In genomic region chr9:105858284-105858683, GRCh38 we compare ENCODE assay signal across 15 cellular contexts.
DNase-seq lines count a peak whose midpoint lies in the region; ATAC-seq and TF ChIP-seq lines count a peak whose summit lies in the region.
"Had no signal": no experiment of that assay in that cellular context is flagged by ENCODE, and none has a peak within 500 bp of the region (broad histone marks: within the 10 kb centered on the region; RNA-seq: fewer than 3 reads in every experiment).

No MANE protein-coding gene starts in this region.

- peak overlapping the region; percentile 78 for H3K27ac Mint-ChIP-seq in CD8-positive, alpha-beta T cell
- peak overlapping the region; percentile 83 for H3K27ac Mint-ChIP-seq in activated CD8-positive, alpha-beta T cell treated with anti-CD3 and anti-CD28 coated beads, Interleukin-2, amount 10 ng/mL, durations not matched to agents 7 days and 5 days
- H3K27ac Mint-ChIP-seq in Caco-2 (ENCODE audit: unreplicated experiment): no peak overlapping the region

- no peaks in the 10 kb centered on the region for H3K36me3 ChIP-seq in CD8-positive, alpha-beta T cell (ENCODE audit: insufficient read depth, low read length)
- H3K36me3 ChIP-seq in MG63 (no peaks in the 10 kb centered on the region), Caco-2 (ENCODE audit: control insufficient read depth, insufficient read depth, low read length) (no peaks in the 10 kb centered on the region)

- H3K36me3 Mint-ChIP-seq in CD8-positive, alpha-beta T cell: no peaks in the 10 kb centered on the region
- H3K36me3 Mint-ChIP-seq in activated CD8-positive, alpha-beta T cell treated with anti-CD3 and anti-CD28 coated beads, Interleukin-2, amount 10 ng/mL, durations not matched to agents 7 days and 5 days (ENCODE audit: low read depth): no peaks in the 10 kb centered on the region
- no peaks in the 10 kb centered on the region for H3K36me3 Mint-ChIP-seq in Caco-2 (ENCODE audit: insufficient read depth, unreplicated experiment)

- no peak overlapping the region for H3K27ac ChIP-seq in CD8-positive, alpha-beta T cell (ENCODE audit: low read depth, low read length)

- POLR2A ChIA-PET in CD8-positive, alpha-beta T cell (lab: Charles Lee): no interaction called here
- POLR2A ChIA-PET in activated CD8-positive, alpha-beta T cell treated with anti-CD3 and anti-CD28 coated beads, Interleukin-2, amount 10 ng/mL, durations not matched to agents 7 days and 5 days (lab: Charles Lee): interaction anchor here (0.6 to 1.4 kb wide), 3 partner anchors 17 to 26 kb away, joined by 3 to 5 read pairs (median 4); no protein-coding TSS in a partner anchor
- POLR2A ChIA-PET in Caco-2 (lab: Charles Lee): interaction anchor here (0.5 kb wide), 1 partner anchor 56 kb away, joined by 3 read pairs; no protein-coding TSS in a partner anchor

- H3K27me3 ChIP-seq in CD8-positive, alpha-beta T cell (ENCODE audit: insufficient read depth, low read length): no peaks in the 10 kb centered on the region
- H3K27me3 ChIP-seq in MG63 (no peaks in the 10 kb centered on the region), Caco-2 (replicated peaks; ENCODE audit: control insufficient read depth, insufficient read depth, low read length) (no peaks in the 10 kb centered on the region)

- H3K4me3 Mint-ChIP-seq in CD8-positive, alpha-beta T cell: no peak overlapping the region
- H3K4me3 Mint-ChIP-seq in activated CD8-positive, alpha-beta T cell treated with anti-CD3 and anti-CD28 coated beads, Interleukin-2, amount 10 ng/mL, durations not matched to agents 7 days and 5 days: peak overlapping the region; percentile 29
- no peak overlapping the region for H3K4me3 Mint-ChIP-seq in Caco-2 (ENCODE audit: unreplicated experiment)

- H3K9me3 Mint-ChIP-seq in CD8-positive, alpha-beta T cell: peaks cover 11% of the 10 kb centered on the region
- H3K9me3 Mint-ChIP-seq in activated CD8-positive, alpha-beta T cell treated with anti-CD3 and anti-CD28 coated beads, Interleukin-2, amount 10 ng/mL, durations not matched to agents 7 days and 5 days (ENCODE audit: insufficient read depth): no peaks in the 10 kb centered on the region
- H3K9me3 Mint-ChIP-seq in Caco-2 (ENCODE audit: unreplicated experiment): no peaks in the 10 kb centered on the region

- H3K27me3 Mint-ChIP-seq in CD8-positive, alpha-beta T cell (ENCODE audit: low read depth): no peaks in the 10 kb centered on the region
- H3K27me3 Mint-ChIP-seq in activated CD8-positive, alpha-beta T cell treated with anti-CD3 and anti-CD28 coated beads, Interleukin-2, amount 10 ng/mL, durations not matched to agents 7 days and 5 days (ENCODE audit: low read depth): peaks cover 21% of the 10 kb centered on the region
- H3K27me3 Mint-ChIP-seq in Caco-2 (ENCODE audit: insufficient read depth, unreplicated experiment): peaks cover 10% of the 10 kb centered on the region
- H3K27me3 Mint-ChIP-seq: activated naive CD4-positive, alpha-beta T cell treated with anti-CD3 and anti-CD28 coated beads, Interleukin-2, amount 50 U/mL, for 24 hours; stimulated activated naive CD8-positive, alpha-beta T cell treated with anti-CD3 and anti-CD28 coated beads, Interleukin-15, Interleukin-2, amounts not matched to agents 100 ng/mL and 50 ng/mL, for 24 hours had no signal

- H3K4me1 Mint-ChIP-seq in CD8-positive, alpha-beta T cell (ENCODE audit: low read depth): peaks cover 22% of the 10 kb centered on the region
- H3K4me1 Mint-ChIP-seq in activated CD8-positive, alpha-beta T cell treated with anti-CD3 and anti-CD28 coated beads, Interleukin-2, amount 10 ng/mL, durations not matched to agents 7 days and 5 days (ENCODE audit: low read depth): peaks cover 27% of the 10 kb centered on the region
- peaks cover 9% of the 10 kb centered on the region for H3K4me1 Mint-ChIP-seq in Caco-2 (ENCODE audit: low read depth, unreplicated experiment)

- DNase-seq in CD8-positive, alpha-beta T cell: no peak
- DNase-seq in activated CD8-positive, alpha-beta T cell treated with anti-CD3 and anti-CD28 coated beads, Interleukin-2, amount 10 ng/mL, durations not matched to agents 7 days and 5 days: peak; percentile 65
- DNase-seq in MG63 (no peak), NCI-H526 (lab: John Stamatoyannopoulos, UW) (no peak), Caco-2 (no peak)
- DNase-seq: C1 segment of cervical spinal cord, hippocampal formation, left colon, NCI-H226, retina had no signal

- CTCF ChIA-PET in CD8-positive, alpha-beta T cell (lab: Charles Lee): interaction anchor here (1.1 to 1.4 kb wide), 2 partner anchors 16 to 23 kb away, joined by 5 to 9 read pairs; no protein-coding TSS in a partner anchor
- CTCF ChIA-PET in activated CD8-positive, alpha-beta T cell treated with anti-CD3 and anti-CD28 coated beads, Interleukin-2, amount 10 ng/mL, durations not matched to agents 7 days and 5 days (lab: Charles Lee): interaction anchor here (1.1 to 2.5 kb wide), 4 partner anchors 14 to 23 kb away, joined by 3 to 57 read pairs (median 10); no protein-coding TSS in a partner anchor
- CTCF ChIA-PET in Caco-2 (lab: Charles Lee): no interaction called here

- H3K9me3 ChIP-seq in CD8-positive, alpha-beta T cell (ENCODE audit: low read length): no peaks in the 10 kb centered on the region
- H3K9me3 ChIP-seq in MG63: no peaks in the 10 kb centered on the region
- no peaks in the 10 kb centered on the region for H3K9me3 ChIP-seq in Caco-2

- intact Hi-C loops in CD8-positive, alpha-beta T cell (cut with DNase I, micrococcal nuclease): loop anchor here in 1 of 2 experiments (10.0 kb wide), 1 partner anchor 63 kb away; no protein-coding TSS in a partner anchor
- intact Hi-C loops in Caco-2 (cut with micrococcal nuclease; ENCODE audit: unreplicated experiment): no loop called here

- ATAC-seq in CD8-positive, alpha-beta T cell: peak; percentile 67
- ATAC-seq in GM19467 (IDR thresholded peaks at IDR 0.05; ENCODE audit: unreplicated experiment) (peak; percentile 76), HG03442 (IDR thresholded peaks at IDR 0.05; ENCODE audit: unreplicated experiment) (peak; percentile 70), GM18520 (IDR thresholded peaks at IDR 0.05; ENCODE audit: unreplicated experiment) (no peak)
- ATAC-seq in activated CD8-positive, alpha-beta T cell treated with anti-CD3 and anti-CD28 coated beads, Interleukin-2, amount 10 ng/mL, durations not matched to agents 7 days and 5 days: peak; percentile 83
- ATAC-seq: left colon had no signal

- TF ChIP-seq CTCF in CD8-positive, alpha-beta T cell (IDR thresholded peaks at IDR 0.05): no peak
- no peak for TF ChIP-seq CTCF in Caco-2 (IDR thresholded peaks at IDR 0.05; ENCODE audit: insufficient read depth in 1 of 2, low read depth in 1 of 2, low read length in 1 of 2, severe bottlenecking in 1 of 2, unreplicated experiment in 1 of 2)

- peaks cover 20% of the 10 kb centered on the region for H3K4me1 ChIP-seq in CD8-positive, alpha-beta T cell (ENCODE audit: insufficient read depth, low read length)
- H3K4me1 ChIP-seq in Caco-2: no peaks in the 10 kb centered on the region

- no peak overlapping the region for H3K4me3 ChIP-seq in CD8-positive, alpha-beta T cell (ENCODE audit: low read depth, low read length)
- H3K4me3 ChIP-seq in MG63: no peak overlapping the region
- H3K4me3 ChIP-seq in Caco-2 (ENCODE audit: low read depth, low read length): no peak overlapping the region

- no TSS peak for BruUV-seq in Caco-2 (replicated peaks; lab: Mats Ljungman, UMichigan)
